1 cellular context compared by ENCODE assay signal in the genomic region with DNA sequence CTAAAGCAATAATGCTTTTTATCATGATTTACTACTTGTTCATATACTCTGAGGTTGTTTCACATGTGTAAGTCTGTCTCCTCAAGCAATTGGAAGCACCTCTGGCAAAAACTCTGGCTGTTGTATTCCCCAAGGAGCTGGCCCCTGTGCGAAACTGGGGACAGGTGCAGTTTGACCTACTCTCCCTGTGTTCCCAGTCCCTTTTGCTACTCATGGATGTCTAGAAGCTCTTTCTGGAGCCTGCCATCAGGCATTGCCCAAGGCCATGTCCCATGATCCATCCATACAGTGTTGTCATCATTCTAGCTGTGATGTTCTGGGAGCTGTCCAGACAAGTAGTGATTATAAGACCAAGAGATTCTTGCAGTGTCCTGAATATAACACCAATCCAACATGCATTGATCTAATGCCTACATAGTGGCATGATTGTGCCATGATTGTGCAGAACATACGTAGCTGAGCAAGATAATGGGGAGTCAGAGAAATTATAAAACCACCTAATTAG.
TF ChIP-seq lines count a peak whose summit lies in the region.

No MANE protein-coding gene starts in this region.

TF ChIP-seq in HEK293, 187 proteins besides CTCF, POLR2A, EP300 and RAD21:
- TF ChIP-seq, protein P1, sequence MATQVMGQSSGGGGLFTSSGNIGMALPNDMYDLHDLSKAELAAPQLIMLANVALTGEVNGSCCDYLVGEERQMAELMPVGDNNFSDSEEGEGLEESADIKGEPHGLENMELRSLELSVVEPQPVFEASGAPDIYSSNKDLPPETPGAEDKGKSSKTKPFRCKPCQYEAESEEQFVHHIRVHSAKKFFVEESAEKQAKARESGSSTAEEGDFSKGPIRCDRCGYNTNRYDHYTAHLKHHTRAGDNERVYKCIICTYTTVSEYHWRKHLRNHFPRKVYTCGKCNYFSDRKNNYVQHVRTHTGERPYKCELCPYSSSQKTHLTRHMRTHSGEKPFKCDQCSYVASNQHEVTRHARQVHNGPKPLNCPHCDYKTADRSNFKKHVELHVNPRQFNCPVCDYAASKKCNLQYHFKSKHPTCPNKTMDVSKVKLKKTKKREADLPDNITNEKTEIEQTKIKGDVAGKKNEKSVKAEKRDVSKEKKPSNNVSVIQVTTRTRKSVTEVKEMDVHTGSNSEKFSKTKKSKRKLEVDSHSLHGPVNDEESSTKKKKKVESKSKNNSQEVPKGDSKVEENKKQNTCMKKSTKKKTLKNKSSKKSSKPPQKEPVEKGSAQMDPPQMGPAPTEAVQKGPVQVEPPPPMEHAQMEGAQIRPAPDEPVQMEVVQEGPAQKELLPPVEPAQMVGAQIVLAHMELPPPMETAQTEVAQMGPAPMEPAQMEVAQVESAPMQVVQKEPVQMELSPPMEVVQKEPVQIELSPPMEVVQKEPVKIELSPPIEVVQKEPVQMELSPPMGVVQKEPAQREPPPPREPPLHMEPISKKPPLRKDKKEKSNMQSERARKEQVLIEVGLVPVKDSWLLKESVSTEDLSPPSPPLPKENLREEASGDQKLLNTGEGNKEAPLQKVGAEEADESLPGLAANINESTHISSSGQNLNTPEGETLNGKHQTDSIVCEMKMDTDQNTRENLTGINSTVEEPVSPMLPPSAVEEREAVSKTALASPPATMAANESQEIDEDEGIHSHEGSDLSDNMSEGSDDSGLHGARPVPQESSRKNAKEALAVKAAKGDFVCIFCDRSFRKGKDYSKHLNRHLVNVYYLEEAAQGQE (tag by site-specific recombination; IDR thresholded peaks at IDR 0.05): 0 out of 2 replicates have a peak, but pooled peaks have one; percentile 54
- no peak for TF ChIP-seq ZNF133 (tag by site-specific recombination; IDR thresholded peaks at IDR 0.05)
